9 cellular contexts compared by ENCODE assay signal in genomic region chr19:49036815-49037214, GRCh38. TPM values are rescaled to one million over a fixed set of nuclear protein-coding genes. Genes with fewer than 3 reads are reported as not detected.
DNase-seq lines count a peak whose midpoint lies in the region; TF ChIP-seq lines count a peak whose summit lies in the region.
"Not testable (repeated sequence)": the region's sequence is repeated elsewhere in the genome, so short reads cannot be mapped to it uniquely, and the experiment has no call there.
"Had no signal": no experiment of that assay in that cellular context is flagged by ENCODE, and none has a peak within 500 bp of the region (broad histone marks: within the 10 kb centered on the region; RNA-seq: fewer than 3 reads in every experiment).

CGB1 (minus strand) TSS chr19:49036895; CDS start chr19:49036711, 184 bp downstream.

- H3K4me1 ChIP-seq in osteoblast (ENCODE audit: insufficient read depth, low read length) = not testable (repeated sequence)

- H4K20me1 ChIP-seq in osteoblast (ENCODE audit: insufficient read depth, low read length) = not testable (repeated sequence)

- H3K36me3 ChIP-seq in WERI-Rb-1; osteoblast (ENCODE audit: insufficient read depth, low read length): not testable (repeated sequence)

- TF ChIP-seq CTCF in GM10248 (IDR thresholded peaks at IDR 0.05; ENCODE audit: control extremely low read depth, extremely low read depth, low read depth, missing control alignments) (peak; percentile 43), LNCAP (IDR thresholded peaks at IDR 0.05) (peak; percentile 22; the same call in 1 of the 2 replicates), WERI-Rb-1 (IDR thresholded peaks at IDR 0.05; ENCODE audit: low read depth, low read length) (peak; percentile 51), osteoblast (IDR thresholded peaks at IDR 0.05; ENCODE audit: extremely low read depth, low read depth, low read length) (peak; percentile 42)

- not testable (repeated sequence) for H3K27ac ChIP-seq in WERI-Rb-1; osteoblast (ENCODE audit: low read depth, low read length)

- not testable (repeated sequence) for H2AFZ ChIP-seq in osteoblast (ENCODE audit: low read length)

- CTCF ChIA-PET in GM10248 (lab: Yijun Ruan, JAX) = not testable (repeated sequence)

- not testable (repeated sequence) for TF ChIP-seq POLR2A in erythroblast (IDR thresholded peaks at IDR 0.05; ENCODE audit: low read length)

- not testable (repeated sequence) for DNase-seq in GM10248 (ENCODE audit: extremely low spot score)
- DNase-seq in NCI-H82 (lab: John Stamatoyannopoulos, UW) (peak; percentile 93), WERI-Rb-1 (peak; percentile 42), activated gamma-delta T cell treated with Interleukin-2 at 50 U/mL for 16 hours (peak; percentile 30), erythroblast (lab: John Stamatoyannopoulos, UW) (peak; percentile 75 to 76), osteoblast (ENCODE audit: insufficient read length, low spot score, missing footprints) (peak; percentile 31)

- not testable (repeated sequence) for H3K27me3 ChIP-seq in WERI-Rb-1 (ENCODE audit: insufficient read depth, low read depth, severe bottlenecking); osteoblast (ENCODE audit: insufficient read depth, low read length)

- not testable (repeated sequence) for H3K4me3 ChIP-seq in WERI-Rb-1 (ENCODE audit: low read depth, low read length); osteoblast (ENCODE audit: insufficient read depth, low read length)

- POLR2A ChIA-PET in GM10248 (lab: Yijun Ruan, JAX) = not testable (repeated sequence)

- not testable (repeated sequence) for H3K79me2 ChIP-seq in osteoblast (ENCODE audit: insufficient read depth, low read length)

- H3K4me2 ChIP-seq in osteoblast (ENCODE audit: insufficient read depth, low read length) = not testable (repeated sequence)

- H3K9me3 ChIP-seq in WERI-Rb-1 (ENCODE audit: severe bottlenecking); osteoblast (ENCODE audit: low read depth, low read length): not testable (repeated sequence)

RNA-seq across cellular contexts. Expression of gene CGB1, which starts in this region (rescaled TPM):
- 0.29 TPM in 1 of 2 replicates, not detected in the other for total RNA-seq in osteoblast
- total RNA-seq: left lung, T-helper 17 cell had no signal

Comparison
In these comparisons a context has a peak if more than half of its experiments do, and no peak if none do; other contexts are left out.
1. Peak in DNase-seq in osteoblast; RNA of the gene not detected or under 1 TPM.